Comparison of ENCODE assay signal across 23 cellular contexts in genomic region chr21:39186676-39187075, GRCh38. TPM values are rescaled to one million over a fixed set of nuclear protein-coding genes. Genes with fewer than 3 reads are reported as not detected.
DNase-seq lines count a peak whose midpoint lies in the region; ATAC-seq, FAIRE-seq and TF ChIP-seq lines count a peak whose summit lies in the region.
"Had no signal": no experiment of that assay in that cellular context is flagged by ENCODE, and none has a peak within 500 bp of the region (broad histone marks: within the 10 kb centered on the region; RNA-seq: fewer than 3 reads in every experiment).

No MANE protein-coding gene starts in this region.

- no peak overlapping the region for H3K4me3 Mint-ChIP-seq in activated naive CD4-positive, alpha-beta T cell treated with anti-CD3 and anti-CD28 coated beads, Interleukin-2, amount 50 U/mL, for 24 hours
- no peak overlapping the region for H3K4me3 Mint-ChIP-seq in stimulated activated memory B cell treated with anti-CD40 and anti-IgM and Interleukin-4, amounts not matched to agents 10 μg/mL and 1 μg/mL and 100 μg/mL, for 72 hours
- H3K4me3 Mint-ChIP-seq: effector memory CD8-positive, alpha-beta T cell; T-helper 1 cell treated with Interleukin-12 subunit alpha and Interleukin-12 subunit beta and Interleukin-4 antibody, amounts not matched to agents 30 μg/mL and 1 μg/mL, for 36 hours had no signal

- H3K27me3 ChIP-seq in bronchial epithelial cell (ENCODE audit: control insufficient read depth, insufficient read depth, low read length): no peaks in the 10 kb centered on the region
- H3K27me3 ChIP-seq: hepatocyte had no signal

- no peak for FAIRE-seq in bronchial epithelial cell (lab: Jason Lieb, UNC)
- FAIRE-seq: H1, kidney had no signal

- no peaks in the 10 kb centered on the region for H3K36me3 Mint-ChIP-seq in activated naive CD4-positive, alpha-beta T cell treated with anti-CD3 and anti-CD28 coated beads, Interleukin-2, amount 50 U/mL, for 24 hours
- no peaks in the 10 kb centered on the region for H3K36me3 Mint-ChIP-seq in stimulated activated memory B cell treated with anti-CD40 and anti-IgM and Interleukin-4, amounts not matched to agents 10 μg/mL and 1 μg/mL and 100 μg/mL, for 72 hours

- H3K4me3 ChIP-seq in bronchial epithelial cell (ENCODE audit: low read depth, low read length): no peak overlapping the region
- H3K4me3 ChIP-seq: hepatocyte, psoas muscle, thoracic aorta had no signal

- no peaks in the 10 kb centered on the region for H3K9me3 Mint-ChIP-seq in activated naive CD4-positive, alpha-beta T cell treated with anti-CD3 and anti-CD28 coated beads, Interleukin-2, amount 50 U/mL, for 24 hours
- H3K9me3 Mint-ChIP-seq in stimulated activated memory B cell treated with anti-CD40 and anti-IgM and Interleukin-4, amounts not matched to agents 10 μg/mL and 1 μg/mL and 100 μg/mL, for 72 hours: no peaks in the 10 kb centered on the region
- H3K9me3 Mint-ChIP-seq: activated T-helper 2 cell treated with anti-CD3 and anti-CD28 coated beads, Interferon-gamma antibody, Interleukin-2, Interleukin-4, amounts not matched to agents 10 μg/mL and 5 μg/mL and 100 μg/mL, durations not matched to agents 14 hours and 24 hours and 36 hours; effector memory CD8-positive, alpha-beta T cell; T-helper 1 cell treated with Interleukin-12 subunit alpha and Interleukin-12 subunit beta and Interleukin-4 antibody, amounts not matched to agents 30 μg/mL and 1 μg/mL, for 36 hours had no signal

- peak overlapping the region; percentile 82 for H3K27ac Mint-ChIP-seq in activated naive CD4-positive, alpha-beta T cell treated with anti-CD3 and anti-CD28 coated beads, Interleukin-2, amount 50 U/mL, for 24 hours
- H3K27ac Mint-ChIP-seq in stimulated activated memory B cell treated with anti-CD40 and anti-IgM and Interleukin-4, amounts not matched to agents 10 μg/mL and 1 μg/mL and 100 μg/mL, for 72 hours: peak overlapping the region; percentile 70
- H3K27ac Mint-ChIP-seq: activated T-helper 2 cell treated with anti-CD3 and anti-CD28 coated beads, Interferon-gamma antibody, Interleukin-2, Interleukin-4, amounts not matched to agents 10 μg/mL and 5 μg/mL and 100 μg/mL, durations not matched to agents 14 hours and 24 hours and 36 hours; T-helper 1 cell treated with Interleukin-12 subunit alpha and Interleukin-12 subunit beta and Interleukin-4 antibody, amounts not matched to agents 30 μg/mL and 1 μg/mL, for 36 hours had no signal

- H3K27me3 Mint-ChIP-seq in activated naive CD4-positive, alpha-beta T cell treated with anti-CD3 and anti-CD28 coated beads, Interleukin-2, amount 50 U/mL, for 24 hours: no peaks in the 10 kb centered on the region
- no peaks in the 10 kb centered on the region for H3K27me3 Mint-ChIP-seq in stimulated activated memory B cell treated with anti-CD40 and anti-IgM and Interleukin-4, amounts not matched to agents 10 μg/mL and 1 μg/mL and 100 μg/mL, for 72 hours
- H3K27me3 Mint-ChIP-seq: effector memory CD8-positive, alpha-beta T cell had no signal

- TF ChIP-seq CTCF in bronchial epithelial cell (IDR thresholded peaks at IDR 0.05; ENCODE audit: insufficient read depth, low read length, severe bottlenecking): no peak

- H3K36me3 ChIP-seq in bronchial epithelial cell (ENCODE audit: control insufficient read depth, insufficient read depth, low read length): no peaks in the 10 kb centered on the region
- H3K36me3 ChIP-seq: thoracic aorta had no signal

- ATAC-seq in stimulated activated memory B cell treated with anti-CD40 and anti-IgM and Interleukin-4, amounts not matched to agents 10 μg/mL and 1 μg/mL and 100 μg/mL, for 72 hours: no peak
- no peak for ATAC-seq in HG03108 (IDR thresholded peaks at IDR 0.05; ENCODE audit: unreplicated experiment)
- ATAC-seq in HG02885 (IDR thresholded peaks at IDR 0.05; ENCODE audit: poor library complexity, unreplicated experiment): no peak
- no peak for ATAC-seq in GM21360 (IDR thresholded peaks at IDR 0.05; ENCODE audit: unreplicated experiment)
- ATAC-seq: effector memory CD8-positive, alpha-beta T cell; psoas muscle had no signal

- no peak for DNase-seq in activated naive CD4-positive, alpha-beta T cell (lab: John Stamatoyannopoulos, UW)
- DNase-seq in NCI-H2227 treated with DMSO at 0.1 percent for 48 hours (lab: John Stamatoyannopoulos, UW) (peak; percentile 31), bronchial epithelial cell (ENCODE audit: low read depth) (peak; percentile 63)
- DNase-seq: activated CD4-positive, alpha-beta T cell treated with anti-CD3 and anti-CD28 coated beads, Interleukin-2, amount 50 U/mL, for 48 hours; cerebellar nuclear complex; DMS79 treated with DMSO at 0.1 percent for 48 hours; effector memory CD8-positive, alpha-beta T cell; kidney; mesendoderm; NCI-H187; NCI-H510A; psoas muscle; SHP77 had no signal

- H3K4me1 Mint-ChIP-seq in activated naive CD4-positive, alpha-beta T cell treated with anti-CD3 and anti-CD28 coated beads, Interleukin-2, amount 50 U/mL, for 24 hours: peaks cover 73% of the 10 kb centered on the region
- peaks cover 46% of the 10 kb centered on the region for H3K4me1 Mint-ChIP-seq in stimulated activated memory B cell treated with anti-CD40 and anti-IgM and Interleukin-4, amounts not matched to agents 10 μg/mL and 1 μg/mL and 100 μg/mL, for 72 hours

RNA-seq across cellular contexts. Expression of gene PSMG1, which starts 3.4 kb away (rescaled TPM):
- total RNA-seq in bronchial epithelial cell: 57.1 and 61.3 TPM in 2 replicates

Comparison
In these comparisons a context has a peak if more than half of its experiments do, and no peak if none do; other contexts are left out.
1. DNase-seq: peak in NCI-H2227 treated with DMSO at 0.1 percent for 48 hours (single experiment) and bronchial epithelial cell (single experiment); none in activated naive CD4-positive, alpha-beta T cell (0 of 4).